15 cellular contexts compared by ENCODE assay signal in genomic region chr10:24872049-24872789, GRCh38.
DNase-seq lines count a peak whose midpoint lies in the region.
"Had no signal": no experiment of that assay in that cellular context is flagged by ENCODE, and none has a peak within 500 bp of the region (broad histone marks: within the 10 kb centered on the region; RNA-seq: fewer than 3 reads in every experiment).

No MANE protein-coding gene starts in this region.

- DNase-seq in EH (ENCODE audit: low read depth): peak; percentile 22
- DNase-seq in SJSA1 (ENCODE audit: low read depth in 1 of 2, low spot score in 2 of 2): no peak
- DNase-seq in neuronal stem cell (ENCODE audit: low spot score): no peak
- no peak for DNase-seq in NCI-H446 (lab: John Stamatoyannopoulos, UW)
- no peak for DNase-seq in activated CD4-positive, CD25-positive, alpha-beta regulatory T cell treated with anti-CD3 and anti-CD28 coated beads, Interleukin-2, amount 50 U/mL, for 72 hours
- no peak for DNase-seq in activated T-cell treated with anti-CD3 and anti-CD28 coated beads, Interleukin-2, amount 50 U/mL, for 1 hour
- DNase-seq in GM19240 (ENCODE audit: insufficient read length, low spot score): no peak
- DNase-seq: activated naive CD4-positive, alpha-beta T cell treated with anti-CD3 and anti-CD28 coated beads, Interleukin-2, amount 10 ng/mL, durations not matched to agents 7 days and 5 days; effector CD4-positive, alpha-beta T cell; GF-D8; kidney; RPMI8226; stimulated activated naive B cell treated with anti-CD40 and anti-IgM and Interleukin-4, amounts not matched to agents 10 μg/mL and 1 μg/mL and 100 μg/mL, for 72 hours had no signal

- H3K79me1 ChIP-seq in neuronal stem cell (ENCODE audit: low read depth, low read length): no peaks in the 10 kb centered on the region

- no peak overlapping the region for H2BK5ac ChIP-seq in neuronal stem cell (ENCODE audit: low read length)

- no peak overlapping the region for H4K8ac ChIP-seq in neuronal stem cell (ENCODE audit: low read depth, low read length)

- H3K9me3 ChIP-seq in SJSA1 (replicated peaks): 0 out of 2 replicates have a peak, but pooled peaks cover 2% of the 10 kb centered on the region
- no peaks in the 10 kb centered on the region for H3K9me3 ChIP-seq in ectodermal cell (ENCODE audit: control insufficient read depth, low read length)
- H3K9me3 ChIP-seq in neuronal stem cell (replicated peaks in 1 of 2; ENCODE audit: control insufficient read depth in 2 of 2, insufficient read depth in 1 of 2, low read depth in 1 of 2, low read length in 2 of 2): peaks cover 0 to 5% of the 10 kb centered on the region in 2 donors

- H3K4ac ChIP-seq in neuronal stem cell (ENCODE audit: low read length): no peak overlapping the region

- H3K23ac ChIP-seq in neuronal stem cell (ENCODE audit: low read depth, low read length, poor library complexity): no peak overlapping the region

- no peak overlapping the region for H3K4me2 ChIP-seq in neuronal stem cell (ENCODE audit: insufficient read depth, low read length, poor library complexity, severe bottlenecking)

- H2AFZ ChIP-seq in neuronal stem cell (ENCODE audit: low read length): peak overlapping the region; percentile 86

- H3K4me1 ChIP-seq in SJSA1 (replicated peaks): peaks cover 40% of the 10 kb centered on the region
- peaks cover 7% of the 10 kb centered on the region for H3K4me1 ChIP-seq in ectodermal cell (ENCODE audit: control insufficient read depth, insufficient read depth, low read length)
- H3K4me1 ChIP-seq in neuronal stem cell (ENCODE audit: control insufficient read depth in 2 of 2, insufficient read depth in 1 of 2, low read depth in 1 of 2, low read length in 2 of 2): peaks cover 6 to 12% of the 10 kb centered on the region in 2 donors

- 94% methylated on average over 4 of the region's 6 CpGs for WGBS in ectodermal cell, 2 experiments
- WGBS in neuronal stem cell (ENCODE audit: extremely low coverage in 2 of 2, insufficient read length in 2 of 2, insufficient replicate concordance in 1 of 2), 2 donors: no CpG with 5 or more reads among the region's 6 CpGs

- H3K36me3 ChIP-seq in SJSA1 (0 out of 2 replicates have a peak, but pooled peaks cover 4% of the 10 kb centered on the region), ectodermal cell (ENCODE audit: control insufficient read depth, insufficient read depth, low read length) (no peaks in the 10 kb centered on the region), neuronal stem cell (replicated peaks in 1 of 2; ENCODE audit: control insufficient read depth in 2 of 2, insufficient read depth in 2 of 2, low read length in 2 of 2) (no peaks in the 10 kb centered on the region)

- H2BK15ac ChIP-seq in neuronal stem cell (ENCODE audit: low read length): no peak overlapping the region

- H3K4me3 ChIP-seq in SJSA1 (no peak overlapping the region), ectodermal cell (ENCODE audit: insufficient read depth, low read depth, low read length) (no peak overlapping the region), neuronal stem cell (ENCODE audit: low read length in 2 of 2) (peak overlapping the region in 1 of 2 donors; percentile 48)
- H3K4me3 ChIP-seq: BLaER1 treated with 17β-estradiol and CSF1 and Interleukin-3, amounts not matched to agents 10 nM and 100 nM had no signal

- H3K27me3 ChIP-seq in SJSA1 (replicated peaks) (no peaks in the 10 kb centered on the region), ectodermal cell (ENCODE audit: control insufficient read depth, insufficient read depth, low read length, poor library complexity, severe bottlenecking) (no peaks in the 10 kb centered on the region), neuronal stem cell (ENCODE audit: control insufficient read depth in 3 of 3, insufficient read depth in 3 of 3, low read depth in 1 of 3, low read length in 3 of 3) (no peaks in the 10 kb centered on the region)
- H3K27me3 ChIP-seq: BLaER1 treated with 17β-estradiol and CSF1 and Interleukin-3, amounts not matched to agents 10 nM and 100 nM had no signal

- no peak overlapping the region for H2BK12ac ChIP-seq in neuronal stem cell (ENCODE audit: low read length)

- no peak overlapping the region for H2AK5ac ChIP-seq in neuronal stem cell (ENCODE audit: low read depth, low read length)

- H4K91ac ChIP-seq in neuronal stem cell (ENCODE audit: low read depth, low read length, poor library complexity): no peak overlapping the region

- no peak overlapping the region for H3K18ac ChIP-seq in neuronal stem cell (ENCODE audit: low read length)

- H2BK120ac ChIP-seq in neuronal stem cell (ENCODE audit: low read depth, low read length): no peak overlapping the region

- H3K27ac ChIP-seq in SJSA1: peak overlapping the region; percentile 84
- H3K27ac ChIP-seq in ectodermal cell (ENCODE audit: insufficient read depth, low read depth, low read length, poor library complexity, severe bottlenecking): peak overlapping the region; percentile 86
- H3K27ac ChIP-seq in neuronal stem cell (replicated peaks; ENCODE audit: low read length): peak overlapping the region; percentile 1

- H3K14ac ChIP-seq in neuronal stem cell (ENCODE audit: low read length): no peak overlapping the region

- H3K9ac ChIP-seq in neuronal stem cell (ENCODE audit: low read depth, low read length, poor library complexity): no peak overlapping the region

Comparison
In these comparisons a context has a peak if more than half of its experiments do, and no peak if none do; other contexts are left out.
1. H3K27ac ChIP-seq: peak in every context shown above with its lines; median percentile 86 in ectodermal cell; 84 in SJSA1; 1 in neuronal stem cell.